ENCODE assay signal across 20 cellular contexts in genomic region chr1:53807916-53808315, GRCh38. TPM values are rescaled to one million over a fixed set of nuclear protein-coding genes. Genes with fewer than 3 reads are reported as not detected.
DNase-seq lines count a peak whose midpoint lies in the region; ATAC-seq and TF ChIP-seq lines count a peak whose summit lies in the region.
"Had no signal": no experiment of that assay in that cellular context is flagged by ENCODE, and none has a peak within 500 bp of the region (broad histone marks: within the 10 kb centered on the region; RNA-seq: fewer than 3 reads in every experiment).

No MANE protein-coding gene starts in this region.

- H3K4me3 ChIP-seq in astrocyte of the spinal cord (ENCODE audit: low read depth, low read length) (no peak overlapping the region), retinal pigment epithelial cell (ENCODE audit: low read length) (no peak overlapping the region)
- H3K4me3 ChIP-seq: gastrocnemius medialis, lower lobe of right lung, right atrium auricular region had no signal

- H3K36me3 Mint-ChIP-seq in activated T-cell treated with anti-CD3 and anti-CD28 coated beads, Interleukin-2, amount 50 U/mL, for 4 hours (ENCODE audit: insufficient read depth): peaks cover 52% of the 10 kb centered on the region

- TF ChIP-seq CTCF in astrocyte of the spinal cord (IDR thresholded peaks at IDR 0.05; ENCODE audit: low read depth, low read length): no peak
- no peak for TF ChIP-seq CTCF in retinal pigment epithelial cell (conservative IDR thresholded peaks at IDR 0.05; ENCODE audit: low read depth, low read length)

- in situ Hi-C loops in astrocyte of the spinal cord (cut with HindIII; ENCODE audit: low sequenced_read_pairs): no loop called here

- H3K9me3 Mint-ChIP-seq in activated T-cell treated with anti-CD3 and anti-CD28 coated beads, Interleukin-2, amount 50 U/mL, for 4 hours: no peaks in the 10 kb centered on the region
- H3K9me3 Mint-ChIP-seq: activated naive CD4-positive, alpha-beta T cell treated with anti-CD3 and anti-CD28 coated beads, Interleukin-2, amount 50 U/mL, for 72 hours had no signal

- no peaks in the 10 kb centered on the region for H3K27me3 Mint-ChIP-seq in activated T-cell treated with anti-CD3 and anti-CD28 coated beads, Interleukin-2, amount 50 U/mL, for 4 hours (ENCODE audit: low read depth)

- no peak for ATAC-seq in HG02623 (IDR thresholded peaks at IDR 0.05; ENCODE audit: unreplicated experiment)
- ATAC-seq in activated T-cell treated with anti-CD3 and anti-CD28 coated beads, Interleukin-2, amount 50 U/mL, for 4 hours: no peak
- ATAC-seq: activated naive CD4-positive, alpha-beta T cell treated with anti-CD3 and anti-CD28 coated beads, Interleukin-2, amount 50 U/mL, for 72 hours; gastrocnemius medialis; lower lobe of right lung had no signal

- no peak overlapping the region for H3K4me3 Mint-ChIP-seq in activated T-cell treated with anti-CD3 and anti-CD28 coated beads, Interleukin-2, amount 50 U/mL, for 4 hours

- DNase-seq in EL (peak; percentile 55), M059J (ENCODE audit: low read depth) (peak; percentile 78), astrocyte of the spinal cord (ENCODE audit: low read depth, low spot score) (peak; percentile 81), retinal pigment epithelial cell (ENCODE audit: low read depth) (peak; percentile 58), NCI-H1694 treated with DMSO at 0.1 percent for 48 hours (lab: John Stamatoyannopoulos, UW) (no peak), SIG-M5 treated with dmso at 0.1 percent for 504 hours (lab: John Stamatoyannopoulos, UW; ENCODE audit: unreplicated experiment) (no peak)
- no peak for DNase-seq in activated T-cell treated with anti-CD3 and anti-CD28 coated beads, Interleukin-2, amount 50 U/mL, for 4 hours
- DNase-seq: activated CD4-positive, alpha-beta T cell treated with anti-CD3 and anti-CD28 coated beads for 1 hour; BE2C; Caco-2; dermis blood vessel endothelial cell; gastrocnemius medialis; lower lobe of right lung; NCI-H1048; NCI-H1930; NCI-H446; stimulated activated CD4-positive, alpha-beta T cell treated with anti-CD3 and anti-CD28 coated beads, Interleukin-15, amount 100 ng/mL, for 24 hours had no signal

- no peaks in the 10 kb centered on the region for H3K4me1 Mint-ChIP-seq in activated T-cell treated with anti-CD3 and anti-CD28 coated beads, Interleukin-2, amount 50 U/mL, for 4 hours (ENCODE audit: low read depth)

RNA-seq across cellular contexts. Expression of gene NDC1, which starts 30.2 kb away (rescaled TPM):
- 34.0 and 48.1 TPM in 2 replicates for total RNA-seq in M059J (2014; rRNA removed; shearing (Covaris generic))
- total RNA-seq in activated T-cell treated with anti-CD3 and anti-CD28 coated beads, Interleukin-2, amount 50 U/mL, for 4 hours: 10 to 100 TPM; 34.2 to 39.8 (median 37.6) TPM

Comparison
In these comparisons a context has a peak if more than half of its experiments do, and no peak if none do; other contexts are left out.
1. DNase-seq: peak in EL (single experiment), M059J (single experiment), astrocyte of the spinal cord (single experiment) and retinal pigment epithelial cell (single experiment); none in NCI-H1694 treated with DMSO at 0.1 percent for 48 hours (single experiment), SIG-M5 treated with dmso at 0.1 percent for 504 hours (single experiment) and activated T-cell treated with anti-CD3 and anti-CD28 coated beads, Interleukin-2, amount 50 U/mL, for 4 hours (single experiment).